In genomic region chr15:72197460-72198409, GRCh38 we compare ENCODE assay signal across 8 cellular contexts. TPM values are rescaled to one million over a fixed set of nuclear protein-coding genes. Genes with fewer than 3 reads are reported as not detected.
DNase-seq lines count a peak whose midpoint lies in the region; ATAC-seq and TF ChIP-seq lines count a peak whose summit lies in the region.

Gene GRAMD2A (minus strand): TSS chr15:72197787.

- H3K4me2 ChIP-seq in DOHH2 (ENCODE audit: low read length) = peak within 1 kb of the TSS; percentile 30; the same call in 1 of the 2 replicates

- ATAC-seq in HG03280 (IDR thresholded peaks at IDR 0.05; ENCODE audit: unreplicated experiment) (peak; percentile 37), GM21360 (IDR thresholded peaks at IDR 0.05; ENCODE audit: unreplicated experiment) (no peak)

- H3K27me3 ChIP-seq in DOHH2 (ENCODE audit: control insufficient read depth, low read length) = no peaks in the 10 kb centered on the region
- peaks cover 30% of the 10 kb centered on the region for H3K27me3 ChIP-seq in neutrophil

- H3K9me2 ChIP-seq in DOHH2 (replicated peaks; ENCODE audit: control insufficient read depth, low read length) = no peaks in the 10 kb centered on the region

- peaks cover 12% of the 10 kb centered on the region for H4K20me1 ChIP-seq in DOHH2 (ENCODE audit: control insufficient read depth, insufficient read depth, low read depth, low read length)

- TF ChIP-seq CTCF in DOHH2 (IDR thresholded peaks at IDR 0.05; ENCODE audit: low read depth, low read length, poor library complexity, severe bottlenecking) (no peak), fibroblast of the aortic adventitia (IDR thresholded peaks at IDR 0.05; ENCODE audit: insufficient read depth, low read length) (no peak), neutrophil (IDR thresholded peaks at IDR 0.05) (no peak)

- peak; percentile 34 for DNase-seq in activated CD8-positive, alpha-beta memory T cell treated with anti-CD3 and anti-CD28 coated beads, Interleukin-2, amount 50 U/mL, for 4 hours
- DNase-seq in fibroblast of the aortic adventitia (ENCODE audit: low read depth) = no peak
- no peak for DNase-seq in NCI-H1417 (lab: John Stamatoyannopoulos, UW)
- no peak for DNase-seq in NOMO-1 treated with DMSO at 0.1 percent for 48 hours (lab: John Stamatoyannopoulos, UW; ENCODE audit: unreplicated experiment)

- H3K79me2 ChIP-seq in DOHH2 (ENCODE audit: control insufficient read depth, low read length) = no peaks in the 10 kb centered on the region

- H3K4me3 ChIP-seq in DOHH2 (ENCODE audit: low read length) (no peak within 1 kb of the TSS), fibroblast of the aortic adventitia (ENCODE audit: low read depth, low read length) (peak within 1 kb of the TSS; percentile 44), neutrophil (ENCODE audit: low read depth in 1 of 2, low read length in 1 of 2) (peak within 1 kb of the TSS; percentile 49 to 55)

- H3K9me3 ChIP-seq in DOHH2 (ENCODE audit: control insufficient read depth, insufficient read depth, low read length) (no peaks in the 10 kb centered on the region), neutrophil (no peaks in the 10 kb centered on the region)

- H3K36me3 ChIP-seq in DOHH2 (ENCODE audit: control insufficient read depth, low read length) = peaks cover 49% of the 10 kb centered on the region
- H3K36me3 ChIP-seq in neutrophil = peaks cover 48% of the 10 kb centered on the region

- H3K4me1 ChIP-seq in DOHH2 (ENCODE audit: control insufficient read depth, low read length) (peaks cover 15% of the 10 kb centered on the region), neutrophil (ENCODE audit: control insufficient read depth in 1 of 2, insufficient read depth in 1 of 2, low read depth in 1 of 2, low read length in 1 of 2) (peaks cover 24 to 25% of the 10 kb centered on the region in 2 experiments)

- peaks cover 38% of the 10 kb centered on the region for H3F3A ChIP-seq in DOHH2 (ENCODE audit: control insufficient read depth, insufficient read depth)

- H3K27ac ChIP-seq in DOHH2 (ENCODE audit: low read depth, low read length) (no peak within 1 kb of the TSS), neutrophil (no peak within 1 kb of the TSS)

RNA-seq across cellular contexts. Expression of gene GRAMD2A, which starts in this region (rescaled TPM):
- 0.33 and 0.63 TPM in 2 replicates for total RNA-seq in fibroblast of the aortic adventitia (ENCODE audit: low replicate concordance)
